ENCODE assay signal across 8 cellular contexts in the genomic region with DNA sequence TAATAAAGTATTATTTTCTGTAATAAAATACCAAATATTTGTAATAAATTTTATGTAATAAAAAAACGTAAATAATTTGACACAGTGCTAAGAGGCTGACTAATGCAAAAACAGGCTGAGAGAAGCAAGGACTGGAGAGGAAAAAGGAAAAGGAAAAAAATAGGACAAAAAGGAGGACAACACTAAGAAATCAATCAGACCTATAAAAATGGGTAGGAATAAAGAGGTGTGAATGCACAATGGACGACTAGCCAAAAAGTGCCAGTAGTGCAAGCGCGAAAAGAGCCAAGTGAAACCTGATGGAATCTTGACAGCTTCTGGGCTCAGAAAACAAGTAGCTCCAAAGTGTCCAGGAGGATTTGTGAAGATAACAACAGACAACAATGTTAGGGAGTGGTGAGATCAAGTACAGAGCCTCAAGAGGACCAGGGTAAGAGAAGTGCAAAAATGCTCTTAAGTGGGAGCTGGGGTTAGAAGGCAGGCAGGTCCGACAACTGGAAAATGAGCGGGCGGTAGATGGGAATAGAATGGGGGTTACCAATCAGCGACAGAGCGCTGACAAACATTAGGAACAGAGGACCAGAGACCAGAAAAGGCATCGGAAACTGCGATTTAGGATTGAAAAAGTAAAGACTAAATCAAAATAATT. TPM values are rescaled to one million over a fixed set of nuclear protein-coding genes. Genes with fewer than 3 reads are reported as not detected.
DNase-seq lines count a peak whose midpoint lies in the region; ATAC-seq and TF ChIP-seq lines count a peak whose summit lies in the region.

No MANE protein-coding gene starts in this region.

- H3K4me3 ChIP-seq in GM12875 (ENCODE audit: low read depth, low read length) (peak overlapping the region; percentile 88), foreskin fibroblast (ENCODE audit: low read depth in 1 of 2, low read length in 2 of 2) (peak overlapping the region; percentile 85 to 99), parathyroid adenoma (ENCODE audit: low read depth, low read length) (peak overlapping the region; percentile 94)

- no peaks in the 10 kb centered on the region for H3K9me3 ChIP-seq in parathyroid adenoma (ENCODE audit: control insufficient read depth, low read length)

- H3K4me2 ChIP-seq in parathyroid adenoma (ENCODE audit: low read length), result peak overlapping the region; percentile 70

- H3K27ac ChIP-seq in parathyroid adenoma, result peak overlapping the region; percentile 97

- H3K9ac ChIP-seq in parathyroid adenoma, result no peak overlapping the region

- no peaks in the 10 kb centered on the region for H3K27me3 ChIP-seq in parathyroid adenoma (ENCODE audit: control insufficient read depth, insufficient read depth, low read length)

- H3K36me3 ChIP-seq in parathyroid adenoma (ENCODE audit: control insufficient read depth, insufficient read depth, low read length), result no peaks in the 10 kb centered on the region

- peak overlapping the region; percentile 99 for H2AFZ ChIP-seq in parathyroid adenoma

- peaks cover 4% of the 10 kb centered on the region for H3K4me1 ChIP-seq in parathyroid adenoma

- peak; percentile 12 for DNase-seq in RPMI7951 (ENCODE audit: low read depth)
- peak in 1 of 2 donors; percentile 25 for DNase-seq in foreskin fibroblast
- DNase-seq in occipital lobe (lab: John Stamatoyannopoulos, UW), result no peak
- no peak for DNase-seq in SKM-1 treated with dmso at 0.1 percent for 144 hours (lab: John Stamatoyannopoulos, UW; ENCODE audit: unreplicated experiment)
- DNase-seq in UCSD-AML1 (lab: John Stamatoyannopoulos, UW; ENCODE audit: unreplicated experiment), result no peak

- ATAC-seq in HG02852 (IDR thresholded peaks at IDR 0.05; ENCODE audit: unreplicated experiment), result peak; percentile 14

- TF ChIP-seq CTCF in GM12875 (IDR thresholded peaks at IDR 0.05; ENCODE audit: borderline replicate concordance, insufficient read depth, low read depth, low read length) (no peak), foreskin fibroblast (IDR thresholded peaks at IDR 0.05; ENCODE audit: low read depth, low read length) (no peak), parathyroid adenoma (IDR thresholded peaks at IDR 0.05) (no peak)

- H3K79me2 ChIP-seq in parathyroid adenoma, result peaks cover 24% of the 10 kb centered on the region

RNA-seq across cellular contexts. Expression of a gene that starts 1.2 kb away (rescaled TPM):
- 12.7 and 12.8 TPM in 2 replicates for total RNA-seq in RPMI7951 (2014; rRNA removed; shearing (Covaris generic))
- 100 TPM for total RNA-seq in occipital lobe
